1 cellular context compared by ENCODE assay signal in genomic region chr7:73828972-73829371, GRCh38.
TF ChIP-seq lines count a peak whose summit lies in the region.

No MANE protein-coding gene starts in this region.

TF ChIP-seq in K562, 482 proteins besides CTCF, POLR2A, EP300 and RAD21:
- TF ChIP-seq ZMIZ1 (IDR thresholded peaks at IDR 0.05; ENCODE audit: low read depth in 2 of 2, low read length in 2 of 2), result no peak
- TF ChIP-seq ZNF212 (CRISPR knock-in tag; IDR thresholded peaks at IDR 0.05), result no peak
- TF ChIP-seq ZNF583 (CRISPR knock-in tag; IDR thresholded peaks at IDR 0.05), result 0 out of 2 replicates have a peak, but pooled peaks have one; percentile 22
- no peak for TF ChIP-seq RBM25 (IDR thresholded peaks at IDR 0.05; ENCODE audit: low read depth, low read length, severe bottlenecking)
- TF ChIP-seq SRSF9 (IDR thresholded peaks at IDR 0.05; ENCODE audit: borderline replicate concordance, low read depth, low read length), result no peak
- TF ChIP-seq NR4A1 (CRISPR knock-in tag; IDR thresholded peaks at IDR 0.05), result 0 out of 2 replicates have a peak, but pooled peaks have one; percentile 15
- TF ChIP-seq NR4A1 (tag; IDR thresholded peaks at IDR 0.05), result no peak
TF ChIP-seq in K562: peak in this region for 2.
